Comparison of ENCODE assay signal across 8 cellular contexts in the genomic region with DNA sequence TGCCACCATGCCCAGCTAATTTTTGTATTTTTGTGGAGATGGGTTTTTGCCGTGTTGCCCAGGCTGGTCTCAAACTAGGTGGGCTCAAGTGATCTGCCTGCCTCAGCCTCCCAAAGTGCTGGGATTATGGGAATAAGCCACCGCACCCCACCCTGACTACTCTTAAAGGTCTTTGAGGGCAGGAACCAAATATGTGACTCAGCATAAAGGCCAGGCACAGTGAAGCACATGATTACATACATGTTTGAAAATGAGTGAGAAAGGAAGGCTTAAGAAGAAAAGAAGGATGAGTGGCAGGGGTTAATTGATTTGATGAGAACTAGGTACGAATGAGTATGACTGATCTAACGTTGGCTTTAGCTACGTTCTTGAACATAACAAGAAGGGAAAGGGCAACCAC. TPM values are rescaled to one million over a fixed set of nuclear protein-coding genes. Genes with fewer than 3 reads are reported as not detected.
"Had no signal": no experiment of that assay in that cellular context is flagged by ENCODE, and none has a peak within 500 bp of the region (broad histone marks: within the 10 kb centered on the region; RNA-seq: fewer than 3 reads in every experiment).

No MANE protein-coding gene starts in this region.

- H3K4me2 ChIP-seq: GM23338, KMS-11 had no signal

- H3K9ac ChIP-seq: KMS-11 had no signal

- H3K9me3 Mint-ChIP-seq: GM23338, H9 had no signal

- H3K27ac Mint-ChIP-seq: GM23338, H9 had no signal

- H3K4me3 ChIP-seq: GM23338 had no signal

- H3K4me3 Mint-ChIP-seq: GM23338, H9 had no signal

- DNase-seq: H9, HCEC 1CT, KBM-7 had no signal

- H3K27ac ChIP-seq: KMS-11 had no signal

- FAIRE-seq: H1, H54 had no signal

- H3K4me1 Mint-ChIP-seq: GM23338, H9 had no signal

- H2AFZ ChIP-seq: GM23338 had no signal

- ATAC-seq: GM23338 had no signal

RNA-seq across cellular contexts. Expression of gene RESP18, which starts 6.9 kb away (rescaled TPM):
- total RNA-seq: GM23338, H1, H9, HT-29 had no signal
- polyA plus RNA-seq: GM23338, H1 had no signal

RNA-seq across cellular contexts. Expression of gene PTPRN, which starts 16.5 kb away (rescaled TPM):
- total RNA-seq: HT-29 had no signal
